In genomic region chr3:140166908-140167599, GRCh38 we compare ENCODE assay signal across 14 cellular contexts.
"Had no signal": no experiment of that assay in that cellular context is flagged by ENCODE, and none has a peak within 500 bp of the region (broad histone marks: within the 10 kb centered on the region; RNA-seq: fewer than 3 reads in every experiment).

No MANE protein-coding gene starts in this region.

- H3K36me3 ChIP-seq: neural progenitor cell, thyroid gland had no signal

- H3K27me3 ChIP-seq: neural progenitor cell, thyroid gland had no signal

- H3K27ac ChIP-seq: epithelial cell of prostate, neural progenitor cell, parathyroid adenoma, thyroid gland had no signal

- DNase-seq: activated CD4-positive, alpha-beta T cell treated with anti-CD3 and anti-CD28 coated beads for 48 hours; activated CD8-positive, alpha-beta memory T cell treated with anti-CD3 and anti-CD28 coated beads for 24 hours; activated naive CD4-positive, alpha-beta T cell treated with anti-CD3 and anti-CD28 coated beads for 36 hours; effector memory CD8-positive, alpha-beta T cell; immature natural killer cell; mesendoderm; small intestine; T-helper 1 cell; thyroid gland had no signal

- H3K4me2 ChIP-seq: neural progenitor cell had no signal

- H2AFZ ChIP-seq: neural progenitor cell, parathyroid adenoma had no signal

- H3K9ac ChIP-seq: neural progenitor cell, parathyroid adenoma had no signal

- H3K4me1 ChIP-seq: neural progenitor cell, thyroid gland had no signal

- ATAC-seq: activated T-helper 17 cell treated with anti-CD3 and anti-CD28 coated beads, Interleukin-2, amount 50 U/mL, for 72 hours; effector memory CD8-positive, alpha-beta T cell; WTC11 had no signal

- H3K4me3 ChIP-seq: neural progenitor cell, thyroid gland had no signal

- H3K9me3 ChIP-seq: thyroid gland had no signal

- H3K79me2 ChIP-seq: parathyroid adenoma had no signal
